8 cellular contexts compared by ENCODE assay signal in genomic region chr5:115543931-115544370, GRCh38. TPM values are rescaled to one million over a fixed set of nuclear protein-coding genes. Genes with fewer than 3 reads are reported as not detected.
DNase-seq lines count a peak whose midpoint lies in the region; ATAC-seq and TF ChIP-seq lines count a peak whose summit lies in the region.

No MANE protein-coding gene starts in this region.

- H3K36me3 Mint-ChIP-seq in CD8-positive, alpha-beta memory T cell, result peaks cover 10 to 50% (median 11%) of the 10 kb centered on the region in 3 donors
- H3K36me3 Mint-ChIP-seq in T-helper 2 cell treated with Interferon-gamma antibody and Interleukin-4, amounts not matched to agents 5 μg/mL and 100 μg/mL, for 36 hours (ENCODE audit: low read depth), result peaks cover 57% of the 10 kb centered on the region
- peaks cover 38% of the 10 kb centered on the region for H3K36me3 Mint-ChIP-seq in MCF 10A (ENCODE audit: insufficient read depth, unreplicated experiment)

- POLR2A ChIA-PET in CD8-positive, alpha-beta memory T cell (lab: Charles Lee), result interaction anchor here (0.7 to 2.1 kb wide), 8 partner anchors 15 to 297 kb away, joined by 3 to 16 read pairs (median 4); partner anchors contain the start of genes AP3S1, ATG12 and TMED7
- POLR2A ChIA-PET in MCF 10A (lab: Yijun Ruan, JAX), result interaction anchor here (0.6 to 4.0 kb wide), 48 partner anchors 7 to 299 kb away, joined by 3 to 45 read pairs (median 5); partner anchors contain the start of genes AP3S1, ATG12, CCDC112 and TMED7

- peak; percentile 22 for ATAC-seq in GM19463 (IDR thresholded peaks at IDR 0.05; ENCODE audit: unreplicated experiment)

- peaks cover 0 to 6% (median 0%) of the 10 kb centered on the region in 5 donors for H3K9me3 Mint-ChIP-seq in CD8-positive, alpha-beta memory T cell
- H3K9me3 Mint-ChIP-seq in T-helper 2 cell treated with Interferon-gamma antibody and Interleukin-4, amounts not matched to agents 5 μg/mL and 100 μg/mL, for 36 hours, result peaks cover 16% of the 10 kb centered on the region
- no peaks in the 10 kb centered on the region for H3K9me3 Mint-ChIP-seq in MCF 10A (ENCODE audit: unreplicated experiment)

- CTCF ChIA-PET in CD8-positive, alpha-beta memory T cell (lab: Charles Lee), result interaction anchor here (1.5 kb wide), 1 partner anchor 295 kb away, joined by 6 read pairs; no protein-coding TSS in a partner anchor
- CTCF ChIA-PET in MCF 10A (lab: Yijun Ruan, JAX), result interaction anchor here (0.5 to 4.9 kb wide), 15 partner anchors 10 to 303 kb away, joined by 3 to 26 read pairs (median 4); no protein-coding TSS in a partner anchor

- H3K4me1 ChIP-seq in CD8-positive, alpha-beta memory T cell (ENCODE audit: insufficient read depth, low read length), result peaks cover 50% of the 10 kb centered on the region
- peaks cover 17% of the 10 kb centered on the region for H3K4me1 ChIP-seq in iPS-20b (ENCODE audit: insufficient read depth, low read length)

- BruUV-seq in MCF 10A (replicated peaks; lab: Mats Ljungman, UMichigan), result no TSS peak

- H3K9me3 ChIP-seq in CD8-positive, alpha-beta memory T cell (ENCODE audit: low read length), result no peaks in the 10 kb centered on the region
- H3K9me3 ChIP-seq in iPS-20b (ENCODE audit: insufficient read depth, low read depth, low read length), result peaks cover 13% of the 10 kb centered on the region

- no peak for TF ChIP-seq CTCF in HL-60 (IDR thresholded peaks at IDR 0.05; ENCODE audit: insufficient read depth, low read length)
- TF ChIP-seq CTCF in MCF 10A (IDR thresholded peaks at IDR 0.05; ENCODE audit: unreplicated experiment), result no peak

- H3K36me3 ChIP-seq in CD8-positive, alpha-beta memory T cell (ENCODE audit: insufficient read depth, low read length), result peaks cover 4% of the 10 kb centered on the region
- H3K36me3 ChIP-seq in iPS-20b (ENCODE audit: insufficient read depth, low read depth, low read length), result peaks cover 42% of the 10 kb centered on the region

- peak overlapping the region; percentile 93 to 100 (median 98) for H3K27ac Mint-ChIP-seq in CD8-positive, alpha-beta memory T cell
- H3K27ac Mint-ChIP-seq in T-helper 2 cell treated with Interferon-gamma antibody and Interleukin-4, amounts not matched to agents 5 μg/mL and 100 μg/mL, for 36 hours, result peak overlapping the region; percentile 100
- peak overlapping the region; percentile 97 for H3K27ac Mint-ChIP-seq in MCF 10A (ENCODE audit: low read depth, unreplicated experiment)

- H3K4me3 Mint-ChIP-seq in CD8-positive, alpha-beta memory T cell, result peak overlapping the region; percentile 94 to 100 (median 97)
- peak overlapping the region; percentile 98 for H3K4me3 Mint-ChIP-seq in T-helper 2 cell treated with Interferon-gamma antibody and Interleukin-4, amounts not matched to agents 5 μg/mL and 100 μg/mL, for 36 hours
- peak overlapping the region; percentile 85 for H3K4me3 Mint-ChIP-seq in MCF 10A (ENCODE audit: unreplicated experiment)

- H3K27ac ChIP-seq in CD8-positive, alpha-beta memory T cell (ENCODE audit: low read depth, low read length), result peak overlapping the region; percentile 91
- H3K27ac ChIP-seq in HL-60 (replicated peaks), result peak overlapping the region; percentile 82
- H3K27ac ChIP-seq in iPS-20b (ENCODE audit: low read length), result peak overlapping the region; percentile 91
- H3K27ac ChIP-seq in skin epidermis, result peak overlapping the region; percentile 95 to 100 (median 98)

- intact Hi-C loops in MCF 10A (cut with micrococcal nuclease), result loop anchor here (1.0 to 5.0 kb wide), 4 partner anchors 43 to 167 kb away; no protein-coding TSS in a partner anchor

- peaks cover 53 to 57% (median 57%) of the 10 kb centered on the region in 3 donors for H3K4me1 Mint-ChIP-seq in CD8-positive, alpha-beta memory T cell
- peaks cover 35% of the 10 kb centered on the region for H3K4me1 Mint-ChIP-seq in T-helper 2 cell treated with Interferon-gamma antibody and Interleukin-4, amounts not matched to agents 5 μg/mL and 100 μg/mL, for 36 hours (ENCODE audit: low read depth)
- H3K4me1 Mint-ChIP-seq in MCF 10A (ENCODE audit: insufficient read depth, unreplicated experiment), result peaks cover 14% of the 10 kb centered on the region

- peak; percentile 46 to 69 (median 61) for DNase-seq in CD8-positive, alpha-beta memory T cell
- DNase-seq in HL-60 (ENCODE audit: low read depth in 1 of 2, low spot score in 1 of 2) (peak in 1 of 2 experiments; percentile 45), MCF 10A (ENCODE audit: unreplicated experiment) (peak; percentile 61), NCI-H524 treated with DMSO at 0.1 percent for 48 hours (lab: John Stamatoyannopoulos, UW) (no peak)
- DNase-seq in T-helper 2 cell treated with Interferon-gamma antibody and Interleukin-4, amounts not matched to agents 5 μg/mL and 100 μg/mL, for 36 hours (ENCODE audit: low spot score), result peak; percentile 37

- peak overlapping the region; percentile 74 for H3K4me3 ChIP-seq in CD8-positive, alpha-beta memory T cell (ENCODE audit: low read length)
- H3K4me3 ChIP-seq in HL-60 (replicated peaks; ENCODE audit: insufficient read depth, low read length), result peak overlapping the region; percentile 54
- peak overlapping the region; percentile 96 for H3K4me3 ChIP-seq in iPS-20b (ENCODE audit: low read length)
- H3K4me3 ChIP-seq in skin epidermis, result peak overlapping the region; percentile 62 to 96 (median 85)

- H3K27me3 Mint-ChIP-seq in CD8-positive, alpha-beta memory T cell, result peaks cover 0 to 2% of the 10 kb centered on the region in 2 donors
- peaks cover under 1% of the 10 kb centered on the region for H3K27me3 Mint-ChIP-seq in T-helper 2 cell treated with Interferon-gamma antibody and Interleukin-4, amounts not matched to agents 5 μg/mL and 100 μg/mL, for 36 hours (ENCODE audit: low read depth)
- H3K27me3 Mint-ChIP-seq in MCF 10A (ENCODE audit: insufficient read depth, unreplicated experiment), result no peaks in the 10 kb centered on the region

- H3K9ac ChIP-seq in iPS-20b (ENCODE audit: low read depth, low read length), result peak overlapping the region; percentile 97

- H3K27me3 ChIP-seq in CD8-positive, alpha-beta memory T cell (ENCODE audit: insufficient read depth, low read length, poor library complexity, severe bottlenecking), result no peaks in the 10 kb centered on the region
- H3K27me3 ChIP-seq in HL-60 (ENCODE audit: insufficient read depth, poor library complexity, severe bottlenecking) (no peaks in the 10 kb centered on the region), iPS-20b (ENCODE audit: insufficient read depth, low read length) (no peaks in the 10 kb centered on the region)

RNA-seq across cellular contexts. Expression of gene FEM1C, which starts 0.6 kb away (rescaled TPM):
- 10 to 100 TPM; 14.1 to 14.7 TPM for total RNA-seq in CD8-positive, alpha-beta memory T cell
- 2.9 TPM for polyA plus RNA-seq in CD8-positive, alpha-beta memory T cell
- 10.3 and 12.2 TPM in 2 replicates for total RNA-seq in MCF 10A (2022)

RNA-seq across cellular contexts. Expression of gene TICAM2, which starts 58.3 kb away (rescaled TPM):
- 1 to 10 TPM in 1 of 2 experiments, under 1 TPM in 1; 0.72 to 1.4 TPM for total RNA-seq in CD8-positive, alpha-beta memory T cell
- polyA plus RNA-seq in CD8-positive, alpha-beta memory T cell, result 0.29 TPM
- 3.7 and 8.3 TPM in 2 replicates for total RNA-seq in MCF 10A (2022)
